In genomic region chr3:69420781-69421520, GRCh38 we compare ENCODE assay signal across 1 cellular context.
TF ChIP-seq lines count a peak whose summit lies in the region.

No MANE protein-coding gene starts in this region.

TF ChIP-seq in HepG2, 621 proteins besides CTCF, POLR2A, EP300 and RAD21:
- TF ChIP-seq NKX3-1 (CRISPR knock-in tag; IDR thresholded peaks at IDR 0.05), result no peak
- TF ChIP-seq MYC (CRISPR knock-in tag; IDR thresholded peaks at IDR 0.05; ENCODE audit: borderline replicate concordance), result no peak
